Comparison of ENCODE assay signal across 17 cellular contexts in genomic region chr4:143407475-143407874, GRCh38.
A peak's percentile ranks its signal among the peaks of the same experiment; 100 is the strongest.
DNase-seq lines count a peak whose midpoint lies in the region; ATAC-seq and TF ChIP-seq lines count a peak whose summit lies in the region.
"Had no signal": no experiment of that assay in that cellular context is flagged by ENCODE, and none has a peak within 500 bp of the region (broad histone marks: within the 10 kb centered on the region; RNA-seq: fewer than 3 reads in every experiment).

No MANE protein-coding gene starts in this region.

- peaks cover 5 to 51% (median 10%) of the 10 kb centered on the region in 4 donors for H3K4me1 Mint-ChIP-seq in naive thymus-derived CD8-positive, alpha-beta T cell

- ATAC-seq in upper lobe of left lung (ENCODE audit: low FRiP score in 2 of 2) (no peak), GM19328 (IDR thresholded peaks at IDR 0.05; ENCODE audit: unreplicated experiment) (no peak)
- no peak for ATAC-seq in naive thymus-derived CD8-positive, alpha-beta T cell
- ATAC-seq: activated CD8-positive, alpha-beta memory T cell treated with anti-CD3 and anti-CD28 coated beads, Interleukin-2, amount 10 ng/mL, durations not matched to agents 7 days and 5 days; CD8-positive, alpha-beta T cell had no signal

- H3K4me3 ChIP-seq in coronary artery (no peak overlapping the region), upper lobe of left lung (no peak overlapping the region)
- H3K4me3 ChIP-seq: ovary had no signal

- no peak for TF ChIP-seq POLR2A in upper lobe of left lung (IDR thresholded peaks at IDR 0.05)

- H3K9me3 ChIP-seq in upper lobe of left lung = no peaks in the 10 kb centered on the region
- H3K9me3 ChIP-seq: ovary, SK-N-SH had no signal

- POLR2A ChIA-PET in naive thymus-derived CD8-positive, alpha-beta T cell (lab: Charles Lee) = no interaction called here

- H3K27ac Mint-ChIP-seq in naive thymus-derived CD8-positive, alpha-beta T cell = no peak overlapping the region
- H3K27ac Mint-ChIP-seq: activated CD8-positive, alpha-beta memory T cell treated with anti-CD3 and anti-CD28 coated beads, Interleukin-2, amount 10 ng/mL, durations not matched to agents 7 days and 5 days; activated naive CD4-positive, alpha-beta T cell treated with anti-CD3 and anti-CD28 coated beads for 36 hours; CD8-positive, alpha-beta T cell had no signal

- peaks cover 0 to 21% (median 7%) of the 10 kb centered on the region in 5 donors for H3K27me3 Mint-ChIP-seq in naive thymus-derived CD8-positive, alpha-beta T cell

- H3K36me3 Mint-ChIP-seq in naive thymus-derived CD8-positive, alpha-beta T cell = no peaks in the 10 kb centered on the region
- H3K36me3 Mint-ChIP-seq: activated CD8-positive, alpha-beta memory T cell treated with anti-CD3 and anti-CD28 coated beads, Interleukin-2, amount 10 ng/mL, durations not matched to agents 7 days and 5 days; CD8-positive, alpha-beta T cell had no signal

- H3K36me3 ChIP-seq in upper lobe of left lung = no peaks in the 10 kb centered on the region
- H3K36me3 ChIP-seq: ovary, WERI-Rb-1 had no signal

- no peaks in the 10 kb centered on the region for H3K9me3 Mint-ChIP-seq in naive thymus-derived CD8-positive, alpha-beta T cell
- H3K9me3 Mint-ChIP-seq: activated naive CD4-positive, alpha-beta T cell treated with anti-CD3 and anti-CD28 coated beads for 36 hours; CD8-positive, alpha-beta T cell had no signal

- H3K27ac ChIP-seq in coronary artery (peak overlapping the region; percentile 3 to 35), upper lobe of left lung (peak overlapping the region in 3 of 4 donors; percentile 11 to 63 (median 61))
- H3K27ac ChIP-seq: ovary, WERI-Rb-1 had no signal

- DNase-seq in OCI-M1 (lab: John Stamatoyannopoulos, UW) (peak; percentile 60), coronary artery (ENCODE audit: low spot score) (no peak), midbrain (lab: John Stamatoyannopoulos, UW) (peak; percentile 22), upper lobe of left lung (no peak)
- DNase-seq in naive thymus-derived CD8-positive, alpha-beta T cell = no peak
- DNase-seq in stimulated activated CD4-positive, alpha-beta T cell treated with anti-CD3 and anti-CD28 coated beads, Interleukin-1b, Interleukin-23, amount 100 ng/mL, for 48 hours = no peak
- DNase-seq: activated CD8-positive, alpha-beta memory T cell treated with anti-CD3 and anti-CD28 coated beads, Interleukin-2, amount 10 ng/mL, durations not matched to agents 7 days and 5 days; activated naive CD4-positive, alpha-beta T cell treated with anti-CD3 and anti-CD28 coated beads for 36 hours; CD8-positive, alpha-beta T cell; hypothalamus; NCI-H1048; NCI-H2171 treated with DMSO at 0.1 percent for 48 hours; ovary; SK-N-SH; stimulated activated CD4-positive, alpha-beta T cell treated with anti-CD3 and anti-CD28 coated beads, Interleukin-15, amount 100 ng/mL, for 24 hours; WERI-Rb-1 had no signal

- no peaks in the 10 kb centered on the region for H3K27me3 ChIP-seq in upper lobe of left lung
- H3K27me3 ChIP-seq: ovary had no signal

- WGBS in upper lobe of left lung, 2 donors = 34 to 44% methylated on average over 3 of the region's 3 CpGs

- no peak for TF ChIP-seq CTCF in coronary artery (IDR thresholded peaks at IDR 0.05)
- TF ChIP-seq CTCF in upper lobe of left lung (IDR thresholded peaks at IDR 0.05) = no peak

- H3K4me3 Mint-ChIP-seq in naive thymus-derived CD8-positive, alpha-beta T cell = no peak overlapping the region
- H3K4me3 Mint-ChIP-seq: activated CD8-positive, alpha-beta memory T cell treated with anti-CD3 and anti-CD28 coated beads, Interleukin-2, amount 10 ng/mL, durations not matched to agents 7 days and 5 days; activated naive CD4-positive, alpha-beta T cell treated with anti-CD3 and anti-CD28 coated beads for 36 hours; CD8-positive, alpha-beta T cell had no signal

- no peak for TF ChIP-seq EP300 in upper lobe of left lung (IDR thresholded peaks at IDR 0.05)

- H3K4me1 ChIP-seq in upper lobe of left lung = peaks cover 66 to 81% (median 77%) of the 10 kb centered on the region in 4 donors

Comparison
In these comparisons a context has a peak if more than half of its experiments do, and no peak if none do; other contexts are left out.
1. DNase-seq: peak in OCI-M1 (single experiment) and midbrain (single experiment); none in coronary artery (single experiment), upper lobe of left lung (0 of 2), naive thymus-derived CD8-positive, alpha-beta T cell (0 of 10) and stimulated activated CD4-positive, alpha-beta T cell treated with anti-CD3 and anti-CD28 coated beads, Interleukin-1b, Interleukin-23, amount 100 ng/mL, for 48 hours (single experiment).